14 cellular contexts compared by ENCODE assay signal in the genomic region with DNA sequence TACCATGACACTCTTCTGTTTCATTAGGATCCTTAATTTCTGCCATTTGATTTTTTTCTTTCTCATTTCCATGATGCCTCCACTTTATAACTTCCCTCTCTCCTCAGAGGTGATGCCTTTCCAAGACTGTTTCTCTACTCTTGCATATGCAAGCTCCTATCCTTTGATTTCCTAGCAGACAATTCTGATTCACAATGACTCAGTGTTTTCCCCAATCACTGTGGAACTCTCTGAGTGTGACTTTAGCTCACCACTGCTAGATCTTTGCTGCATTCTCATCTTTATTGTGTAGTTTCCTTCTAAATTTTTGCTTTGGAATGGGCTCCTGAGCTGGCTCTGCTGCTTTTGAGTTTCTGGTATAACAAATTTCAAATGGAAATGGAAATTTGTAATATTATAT.
DNase-seq lines count a peak whose midpoint lies in the region; ATAC-seq, FAIRE-seq and TF ChIP-seq lines count a peak whose summit lies in the region.
"Had no signal": no experiment of that assay in that cellular context is flagged by ENCODE, and none has a peak within 500 bp of the region (broad histone marks: within the 10 kb centered on the region; RNA-seq: fewer than 3 reads in every experiment).

No MANE protein-coding gene starts in this region.

- TF ChIP-seq POLR2A in ovary (IDR thresholded peaks at IDR 0.05), result no peak

- no TSS peak for BruUV-seq in mammary epithelial cell (replicated peaks; lab: Mats Ljungman, UMichigan)

- intact Hi-C loops in mammary epithelial cell (cut with micrococcal nuclease) (loop anchor here (5.0 kb wide), 1 partner anchor 66 kb away; no protein-coding TSS in a partner anchor), psoas muscle (cut with DNase I) (no loop called here), ovary (cut with DNase I) (no loop called here)

- H2AFZ ChIP-seq in mammary epithelial cell (ENCODE audit: low read depth, low read length) (no peak overlapping the region), keratinocyte (ENCODE audit: control insufficient read depth, low read length) (no peak overlapping the region)

- dilution Hi-C loops in mammary epithelial cell (cut with HindIII; ENCODE audit: low sequenced_read_pairs), result no loop called here
- dilution Hi-C loops in keratinocyte (cut with MboI; ENCODE audit: extremely low pct_ligation_motif_present, low sequenced_read_pairs), result no loop called here

- peaks cover 27% of the 10 kb centered on the region for H3K4me1 ChIP-seq in mammary epithelial cell (ENCODE audit: insufficient read depth, low read length)
- H3K4me1 ChIP-seq in keratinocyte (ENCODE audit: control insufficient read depth, extremely low read depth, insufficient read depth, low read length), result peaks cover 17% of the 10 kb centered on the region
- H3K4me1 ChIP-seq in psoas muscle, result no peaks in the 10 kb centered on the region
- no peaks in the 10 kb centered on the region for H3K4me1 ChIP-seq in ovary (ENCODE audit: insufficient read depth)
- no peaks in the 10 kb centered on the region for H3K4me1 ChIP-seq in CD8-positive, alpha-beta memory T cell (ENCODE audit: insufficient read depth, low read length)

- no peaks in the 10 kb centered on the region for H3K27me3 Mint-ChIP-seq in CD8-positive, alpha-beta memory T cell

- H3K4me3 ChIP-seq in AG09309 (ENCODE audit: control insufficient read depth, low read depth, low read length), result no peak overlapping the region
- no peak overlapping the region for H3K4me3 ChIP-seq in mammary epithelial cell (replicated peaks in 1 of 3; ENCODE audit: insufficient read depth in 1 of 3, low read depth in 2 of 3, low read length in 3 of 3)
- H3K4me3 ChIP-seq in keratinocyte (ENCODE audit: control insufficient read depth in 2 of 3, extremely low read depth in 1 of 3, insufficient read depth in 2 of 3, low read depth in 1 of 3, low read length in 3 of 3), result no peak overlapping the region
- H3K4me3 ChIP-seq in psoas muscle, result no peak overlapping the region
- no peak overlapping the region for H3K4me3 ChIP-seq in ovary
- no peak overlapping the region for H3K4me3 ChIP-seq in CD8-positive, alpha-beta memory T cell (ENCODE audit: low read length)

- in situ Hi-C loops in mammary epithelial cell (cut with MboI; ENCODE audit: low sequenced_read_pairs in 2 of 2), result no loop called here

- H4K20me1 ChIP-seq in mammary epithelial cell (ENCODE audit: insufficient read depth, low read length) (no peaks in the 10 kb centered on the region), keratinocyte (ENCODE audit: control insufficient read depth, extremely low read depth, insufficient read depth, low read length) (no peaks in the 10 kb centered on the region)

- H3K9me3 ChIP-seq in mammary epithelial cell (replicated peaks; ENCODE audit: insufficient read depth, low read length) (no peaks in the 10 kb centered on the region), keratinocyte (ENCODE audit: control insufficient read depth, low read depth, low read length) (no peaks in the 10 kb centered on the region), psoas muscle (peaks cover 4% of the 10 kb centered on the region), ovary (no peaks in the 10 kb centered on the region)
- H3K9me3 ChIP-seq in CD8-positive, alpha-beta memory T cell (ENCODE audit: low read length), result no peaks in the 10 kb centered on the region

- H3K27me3 ChIP-seq in mammary epithelial cell (ENCODE audit: insufficient read depth, low read length), result no peaks in the 10 kb centered on the region
- H3K27me3 ChIP-seq in keratinocyte (ENCODE audit: control insufficient read depth, extremely low read depth, insufficient read depth, low read length), result no peaks in the 10 kb centered on the region
- H3K27me3 ChIP-seq in psoas muscle (ENCODE audit: insufficient read depth in 3 of 3, low read length in 2 of 3), result no peaks in the 10 kb centered on the region
- no peaks in the 10 kb centered on the region for H3K27me3 ChIP-seq in ovary
- H3K27me3 ChIP-seq in CD8-positive, alpha-beta memory T cell (ENCODE audit: insufficient read depth, low read length, poor library complexity, severe bottlenecking), result no peaks in the 10 kb centered on the region

- H3K9me3 Mint-ChIP-seq in CD8-positive, alpha-beta memory T cell, result peaks cover 6 to 51% (median 11%) of the 10 kb centered on the region in 5 donors

- no peak for FAIRE-seq in HTR-8/SVneo (lab: Jason Lieb, UNC)
- FAIRE-seq in keratinocyte (lab: Jason Lieb, UNC), result peak; percentile 96

- H3K4me3 Mint-ChIP-seq in CD8-positive, alpha-beta memory T cell, result no peak overlapping the region
- H3K4me3 Mint-ChIP-seq: CD14-positive monocyte had no signal

- POLR2A ChIA-PET in CD8-positive, alpha-beta memory T cell (lab: Charles Lee), result no interaction called here

- ATAC-seq in GM19035 (IDR thresholded peaks at IDR 0.05; ENCODE audit: unreplicated experiment) (no peak), psoas muscle (no peak)

- no peaks in the 10 kb centered on the region for H3K36me3 ChIP-seq in mammary epithelial cell (ENCODE audit: insufficient read depth, low read length)
- H3K36me3 ChIP-seq in keratinocyte (ENCODE audit: control insufficient read depth in 2 of 2, extremely low read depth in 1 of 2, insufficient read depth in 2 of 2, low read length in 2 of 2), result no peaks in the 10 kb centered on the region
- no peaks in the 10 kb centered on the region for H3K36me3 ChIP-seq in psoas muscle (ENCODE audit: insufficient read depth in 1 of 2, low read depth in 1 of 2)
- H3K36me3 ChIP-seq in ovary, result no peaks in the 10 kb centered on the region
- H3K36me3 ChIP-seq in CD8-positive, alpha-beta memory T cell (ENCODE audit: insufficient read depth, low read length), result no peaks in the 10 kb centered on the region

- H3K4me2 ChIP-seq in mammary epithelial cell (ENCODE audit: insufficient read depth, low read depth, low read length), result peak overlapping the region; percentile 48
- no peak overlapping the region for H3K4me2 ChIP-seq in keratinocyte (ENCODE audit: control insufficient read depth, extremely low read depth, insufficient read depth, low read depth, low read length)

- H3K27ac ChIP-seq in mammary epithelial cell (ENCODE audit: insufficient read depth, low read depth, low read length) (peak overlapping the region; percentile 81), keratinocyte (ENCODE audit: control insufficient read depth, insufficient read depth, low read length) (peak overlapping the region; percentile 89), psoas muscle (no peak overlapping the region), ovary (no peak overlapping the region)
- no peak overlapping the region for H3K27ac ChIP-seq in CD8-positive, alpha-beta memory T cell (ENCODE audit: low read depth, low read length)

- CTCF ChIA-PET in mammary epithelial cell (lab: Charles Lee; ENCODE audit: low non-redundant PET), result interaction anchor here (0.5 to 1.0 kb wide), 3 partner anchors 248 to 537 kb away, joined by 4 to 5 read pairs (median 4); no protein-coding TSS in a partner anchor
- CTCF ChIA-PET in CD8-positive, alpha-beta memory T cell (lab: Charles Lee), result no interaction called here

- no peak for TF ChIP-seq CTCF in AG09309 (IDR thresholded peaks at IDR 0.05; ENCODE audit: control insufficient read depth, insufficient read depth, low read depth, low read length, missing control alignments)
- TF ChIP-seq CTCF in mammary epithelial cell (conservative IDR thresholded peaks at IDR 0.05 in 1 of 2, IDR thresholded peaks at IDR 0.05 in 1 of 2; ENCODE audit: extremely low read depth in 1 of 2, insufficient read depth in 1 of 2, low read depth in 1 of 2, low read length in 2 of 2), result no peak
- TF ChIP-seq CTCF in keratinocyte (optimal IDR thresholded peaks at IDR 0.05 in 1 of 3, IDR thresholded peaks at IDR 0.05 in 1 of 3, conservative IDR thresholded peaks at IDR 0.05 in 1 of 3; ENCODE audit: extremely low read depth in 1 of 3, insufficient read depth in 2 of 3, low read length in 3 of 3), result no peak
- TF ChIP-seq CTCF in psoas muscle (IDR thresholded peaks at IDR 0.05), result no peak
- no peak for TF ChIP-seq CTCF in ovary (IDR thresholded peaks at IDR 0.05)

- no peak for TF ChIP-seq EP300 in ovary (IDR thresholded peaks at IDR 0.05)

- DNase-seq in AG09309 (ENCODE audit: low read depth) (peak; percentile 66), HTR-8/SVneo (ENCODE audit: insufficient read length, low spot score) (peak; percentile 22), mammary epithelial cell (peak; percentile 93), keratinocyte (ENCODE audit: low read depth, low spot score) (peak; percentile 17), psoas muscle (no peak), ovary (no peak)
- DNase-seq in CD8-positive, alpha-beta memory T cell, result no peak
- DNase-seq: activated naive CD4-positive, alpha-beta T cell treated with anti-CD3 and anti-CD28 coated beads, Interleukin-2, amount 50 U/mL, for 16 hours; cortex of kidney; glutamatergic neuron; NCI-H69; SIG-M5 had no signal

- H3K9ac ChIP-seq in mammary epithelial cell (ENCODE audit: insufficient read depth, low read length) (peak overlapping the region; percentile 16), keratinocyte (ENCODE audit: control insufficient read depth, extremely low read depth, insufficient read depth, low read length) (no peak overlapping the region)

- no peaks in the 10 kb centered on the region for H3K4me1 Mint-ChIP-seq in CD8-positive, alpha-beta memory T cell
- H3K4me1 Mint-ChIP-seq: CD14-positive monocyte had no signal

- H3K36me3 Mint-ChIP-seq in CD8-positive, alpha-beta memory T cell, result no peaks in the 10 kb centered on the region
- H3K36me3 Mint-ChIP-seq: CD14-positive monocyte had no signal

- no peaks in the 10 kb centered on the region for H3K9me1 ChIP-seq in keratinocyte (ENCODE audit: control insufficient read depth, extremely low read depth, insufficient read depth, low read length)

- H3K27ac Mint-ChIP-seq in CD8-positive, alpha-beta memory T cell, result no peak overlapping the region
- H3K27ac Mint-ChIP-seq: CD14-positive monocyte had no signal

- H3K79me2 ChIP-seq in mammary epithelial cell (ENCODE audit: insufficient read depth, low read length), result no peaks in the 10 kb centered on the region
- no peaks in the 10 kb centered on the region for H3K79me2 ChIP-seq in keratinocyte (ENCODE audit: control insufficient read depth, insufficient read depth, low read length)

Comparison
In these comparisons a context has a peak if more than half of its experiments do, and no peak if none do; other contexts are left out.
1. DNase-seq: peak in AG09309 (single experiment), HTR-8/SVneo (single experiment), mammary epithelial cell (single experiment) and keratinocyte (single experiment); none in psoas muscle (0 of 2), ovary (0 of 5) and CD8-positive, alpha-beta memory T cell (0 of 5).
2. H3K27ac ChIP-seq: peak in mammary epithelial cell (single experiment) and keratinocyte (single experiment); none in psoas muscle (single experiment), ovary (0 of 2) and CD8-positive, alpha-beta memory T cell (single experiment).